8 cellular contexts compared by ENCODE assay signal in the genomic region with DNA sequence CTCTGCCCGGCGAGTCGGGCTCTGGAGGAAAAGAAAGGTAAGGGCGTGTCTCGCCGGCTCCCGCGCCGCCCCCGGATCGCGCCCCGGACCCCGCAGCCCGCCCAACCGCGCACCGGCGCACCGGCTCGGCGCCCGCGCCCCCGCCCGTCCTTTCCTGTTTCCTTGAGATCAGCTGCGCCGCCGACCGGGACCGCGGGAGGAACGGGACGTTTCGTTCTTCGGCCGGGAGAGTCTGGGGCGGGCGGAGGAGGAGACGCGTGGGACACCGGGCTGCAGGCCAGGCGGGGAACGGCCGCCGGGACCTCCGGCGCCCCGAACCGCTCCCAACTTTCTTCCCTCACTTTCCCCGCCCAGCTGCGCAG. TPM values are rescaled to one million over a fixed set of nuclear protein-coding genes. Genes with fewer than 3 reads are reported as not detected.
DNase-seq lines count a peak whose midpoint lies in the region; ATAC-seq and TF ChIP-seq lines count a peak whose summit lies in the region.

No MANE protein-coding gene starts in this region.

- peak overlapping the region; percentile 65 for H3K56ac ChIP-seq in mesendoderm (ENCODE audit: low read length)

- H3K9ac ChIP-seq in mesendoderm (ENCODE audit: low read length), result peak overlapping the region; percentile 53

- H3K79me1 ChIP-seq in mesendoderm (ENCODE audit: low read length), result no peaks in the 10 kb centered on the region

- no peak for TF ChIP-seq CTCF in vagina (IDR thresholded peaks at IDR 0.05)

- no peak overlapping the region for H4K8ac ChIP-seq in mesendoderm (ENCODE audit: low read depth, low read length)

- H3K4me1 ChIP-seq in ectodermal cell (ENCODE audit: control insufficient read depth, insufficient read depth, low read length) (peaks cover 2% of the 10 kb centered on the region), mesendoderm (ENCODE audit: control insufficient read depth, low read depth, low read length) (no peaks in the 10 kb centered on the region), vagina (peaks cover 46% of the 10 kb centered on the region)

- no peak for TF ChIP-seq POLR2A in vagina (IDR thresholded peaks at IDR 0.05)

- H3K4me2 ChIP-seq in mesendoderm (ENCODE audit: low read length), result peak overlapping the region; percentile 67

- 0% methylated on average over 52 of the region's 52 CpGs for whole genome bisulfite sequencing in ectodermal cell, 2 experiments
- no CpG with 5 or more reads among the region's 52 CpGs for WGBS in mesendoderm (ENCODE audit: extremely low coverage, insufficient coverage, low lambda C conversion rate)

- H3K79me2 ChIP-seq in mesendoderm (ENCODE audit: control insufficient read depth, insufficient read depth, low read length), result no peaks in the 10 kb centered on the region

- no peak overlapping the region for H3K4ac ChIP-seq in mesendoderm (ENCODE audit: low read depth, low read length)

- intact Hi-C loops in Right ventricle myocardium inferior (cut with DNase I), result loop anchor here (2.0 to 10.0 kb wide), 4 partner anchors 53 to 235 kb away; no protein-coding TSS in a partner anchor
- intact Hi-C loops in cardiac septum (cut with DNase I), result loop anchor here (5.0 kb wide), 1 partner anchor 108 kb away; no protein-coding TSS in a partner anchor
- intact Hi-C loops in vagina (cut with DNase I), result loop anchor here (5.0 to 10.0 kb wide), 2 partner anchors 182 to 235 kb away; no protein-coding TSS in a partner anchor

- H3K23ac ChIP-seq in mesendoderm (ENCODE audit: low read length), result no peak overlapping the region

- H3K36me3 ChIP-seq in ectodermal cell (ENCODE audit: control insufficient read depth, insufficient read depth, low read length) (no peaks in the 10 kb centered on the region), mesendoderm (ENCODE audit: control insufficient read depth, insufficient read depth, low read length) (no peaks in the 10 kb centered on the region), vagina (no peaks in the 10 kb centered on the region)

- no peak overlapping the region for H2BK120ac ChIP-seq in mesendoderm (ENCODE audit: low read depth, low read length)

- no peak overlapping the region for H2BK5ac ChIP-seq in mesendoderm (ENCODE audit: low read length)

- H3K18ac ChIP-seq in mesendoderm (ENCODE audit: low read length), result no peak overlapping the region

- H3K27ac ChIP-seq in ectodermal cell (ENCODE audit: insufficient read depth, low read depth, low read length, poor library complexity, severe bottlenecking) (no peak overlapping the region), mesendoderm (ENCODE audit: low read depth, low read length) (no peak overlapping the region), vagina (peak overlapping the region; percentile 89)

- H3K4me3 ChIP-seq in ectodermal cell (ENCODE audit: insufficient read depth, low read depth, low read length) (peak overlapping the region; percentile 57), mesendoderm (ENCODE audit: low read length) (peak overlapping the region; percentile 41), vagina (peak overlapping the region; percentile 57 to 98)

- H2BK15ac ChIP-seq in mesendoderm (replicated peaks; ENCODE audit: low read depth), result no peak overlapping the region

- peak; percentile 88 for DNase-seq in Right ventricle myocardium inferior (ENCODE audit: missing footprints)
- DNase-seq in cardiac septum (ENCODE audit: low spot score), result no peak
- peak; percentile 43 for DNase-seq in mesendoderm
- DNase-seq in vagina (ENCODE audit: extremely low spot score in 2 of 2), result no peak
- no peak for DNase-seq in NCI-H1694 treated with DMSO at 0.1 percent for 48 hours (lab: John Stamatoyannopoulos, UW)
- DNase-seq in COR-L47 (lab: John Stamatoyannopoulos, UW), result no peak

- H4K5ac ChIP-seq in mesendoderm (ENCODE audit: low read length), result no peak overlapping the region

- H3K9me3 ChIP-seq in ectodermal cell (ENCODE audit: control insufficient read depth, low read length), result no peaks in the 10 kb centered on the region
- H3K9me3 ChIP-seq in vagina, result no peaks in the 10 kb centered on the region

- no peak overlapping the region for H2AK5ac ChIP-seq in mesendoderm (ENCODE audit: low read length)

- H3K27me3 ChIP-seq in ectodermal cell (ENCODE audit: control insufficient read depth, insufficient read depth, low read length, poor library complexity, severe bottlenecking) (peaks cover 70% of the 10 kb centered on the region), mesendoderm (ENCODE audit: insufficient read depth, low read length, poor library complexity) (peaks cover 2% of the 10 kb centered on the region), vagina (no peaks in the 10 kb centered on the region)

- ATAC-seq in Right ventricle myocardium inferior (peak; percentile 47), GM21723 (IDR thresholded peaks at IDR 0.05; ENCODE audit: unreplicated experiment) (no peak)

RNA-seq across cellular contexts. Expression of a gene that starts 0.5 kb away (rescaled TPM):
- total RNA-seq in Right ventricle myocardium inferior (11.4 TPM), cardiac septum (7.6 TPM), vagina (130 TPM)
- polyA plus RNA-seq in ectodermal cell (2013, experiment 1 of 4), result 7.5 TPM
- polyA plus RNA-seq in ectodermal cell (2013, experiment 2 of 4), result 5.6 TPM
- 6.7 TPM for polyA plus RNA-seq in ectodermal cell (2013, experiment 3 of 4)
- 8.4 TPM for polyA plus RNA-seq in ectodermal cell (2013, experiment 4 of 4)
- 1.1 TPM for polyA plus RNA-seq in mesendoderm (2013, experiment 1 of 2)
- 1.0 TPM for polyA plus RNA-seq in mesendoderm (2013, experiment 2 of 2)

Comparison
In these comparisons a context has a peak if more than half of its experiments do, and no peak if none do; other contexts are left out.
1. DNase-seq: peak in Right ventricle myocardium inferior (single experiment) and mesendoderm (single experiment); none in cardiac septum (single experiment), vagina (0 of 2), NCI-H1694 treated with DMSO at 0.1 percent for 48 hours (single experiment) and COR-L47 (single experiment).
2. RNA of a gene that starts 0.5 kb away (total RNA-seq): 130 TPM in vagina (single experiment); 11.4 TPM in Right ventricle myocardium inferior (single experiment) and 7.6 TPM in cardiac septum (single experiment); every median in the first group is over 10 times any median in the second.
3. Peak in every context shown above with its lines, with median percentiles within 50 percentile points of each other: H3K4me3 ChIP-seq.